ENCODE assay signal across 14 cellular contexts in the genomic region with DNA sequence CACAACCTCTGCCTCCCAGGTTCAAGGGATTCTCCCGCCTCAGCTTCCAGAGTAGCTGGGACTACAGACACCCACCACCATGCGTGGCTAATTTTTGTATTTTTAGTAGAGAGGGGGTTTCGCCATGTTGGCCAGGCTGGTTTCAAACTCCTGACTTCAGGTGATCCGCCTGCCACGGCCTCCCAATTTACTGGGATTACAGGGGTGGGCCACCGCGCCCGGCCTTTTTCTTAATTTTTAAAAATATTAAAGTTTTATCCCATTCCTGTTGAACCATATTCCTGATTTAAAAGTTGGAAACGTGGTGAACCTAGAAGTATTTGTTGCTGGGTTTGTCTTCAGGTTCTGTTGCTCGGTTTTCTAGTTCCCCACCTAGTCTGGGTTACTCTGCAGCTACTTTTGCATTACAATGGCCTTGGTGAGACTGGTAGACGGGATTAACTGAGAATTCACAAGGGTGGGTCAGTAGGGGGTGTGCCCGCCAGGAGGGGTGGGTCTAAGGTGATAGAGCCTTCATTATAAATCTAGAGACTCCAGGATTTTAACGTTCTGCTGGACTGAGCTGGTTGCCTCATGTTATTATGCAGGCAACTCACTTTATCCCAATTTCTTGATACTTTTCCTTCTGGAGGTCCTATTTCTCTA. TPM values are rescaled to one million over a fixed set of nuclear protein-coding genes. Genes with fewer than 3 reads are reported as not detected.
A peak's percentile ranks its signal among the peaks of the same experiment; 100 is the strongest.
DNase-seq lines count a peak whose midpoint lies in the region; ATAC-seq, FAIRE-seq and TF ChIP-seq lines count a peak whose summit lies in the region.
"Not testable (repeated sequence)": the region's sequence is repeated elsewhere in the genome, so short reads cannot be mapped to it uniquely, and the experiment has no call there.
"Had no signal": no experiment of that assay in that cellular context is flagged by ENCODE, and none has a peak within 500 bp of the region (broad histone marks: within the 10 kb centered on the region; RNA-seq: fewer than 3 reads in every experiment).

A gene (plus strand): TSS at position 519 of the 645 bp plus-strand sequence. CDS start 213 bp downstream, outside the sequence.

- H3K4me1 Mint-ChIP-seq in WTC11, result peaks cover 71% of the 10 kb centered on the region
- H3K4me1 Mint-ChIP-seq in neural progenitor cell, result peaks cover 15% of the 10 kb centered on the region

- H3K4me2 ChIP-seq in H1 (ENCODE audit: insufficient read depth in 1 of 2, low read depth in 2 of 2, low read length in 2 of 2), result peak within 1 kb of the TSS; percentile 72 to 83
- peak within 1 kb of the TSS; percentile 70 for H3K4me2 ChIP-seq in neural progenitor cell

- not testable (repeated sequence) for H2AFZ ChIP-seq in H1 (ENCODE audit: low read length); neural progenitor cell (replicated peaks)

- H3K79me1 ChIP-seq in H1 (ENCODE audit: low read depth, low read length), result not testable (repeated sequence)

- H3K4me1 ChIP-seq in ES-I3 (ENCODE audit: insufficient read depth, low read length), result peaks cover 27% of the 10 kb centered on the region
- H3K4me1 ChIP-seq in HUES48 (ENCODE audit: control insufficient read depth, insufficient read depth, low read length), result peaks cover 37% of the 10 kb centered on the region
- peaks cover 10 to 21% (median 14%) of the 10 kb centered on the region in 4 experiments for H3K4me1 ChIP-seq in H1 (replicated peaks in 1 of 4; ENCODE audit: control insufficient read depth in 3 of 4, insufficient read depth in 4 of 4, low read length in 3 of 4)
- peaks cover 15% of the 10 kb centered on the region for H3K4me1 ChIP-seq in neural progenitor cell
- not testable (repeated sequence) for H3K4me1 ChIP-seq in vagina

- peaks cover 15 to 52% of the 10 kb centered on the region in 2 experiments for H3K79me2 ChIP-seq in H1 (ENCODE audit: control insufficient read depth in 1 of 2, insufficient read depth in 2 of 2, low read length in 2 of 2)
- H3K79me2 ChIP-seq in neural progenitor cell (ENCODE audit: low read depth), result not testable (repeated sequence)

- POLR2A ChIA-PET in WTC11 (lab: Charles Lee), result interaction anchor here (0.7 to 1.9 kb wide), 5 partner anchors 9 to 185 kb away, joined by 3 to 5 read pairs (median 4); no protein-coding TSS in a partner anchor
- POLR2A ChIA-PET in H1 (lab: Charles Lee; ENCODE audit: partially characterized antibody), result interaction anchor here (1.1 to 3.8 kb wide), 6 partner anchors 9 to 74 kb away, joined by 3 to 25 read pairs (median 9); no protein-coding TSS in a partner anchor

- H3K9me3 Mint-ChIP-seq in WTC11, neural progenitor cell: not testable (repeated sequence)

- not testable (repeated sequence) for TF ChIP-seq POLR2A in H1 (IDR thresholded peaks at IDR 0.05; ENCODE audit: control extremely low read depth in 1 of 2, low read depth in 2 of 2, low read length in 2 of 2); vagina (IDR thresholded peaks at IDR 0.05)

- intact Hi-C loops in vagina (cut with DNase I), result not testable (repeated sequence)

- H2BK15ac ChIP-seq in H1 (ENCODE audit: low read length), result not testable (repeated sequence)

- H3K56ac ChIP-seq in H1 (replicated peaks; ENCODE audit: insufficient read length, low read depth, low read length), result peak within 1 kb of the TSS; percentile 61

- ATAC-seq in WTC11, result peak; percentile 80

- H2BK120ac ChIP-seq in H1 (replicated peaks; ENCODE audit: low read depth, low read length), result peak within 1 kb of the TSS; percentile 96

- TF ChIP-seq RAD21 in H1 (IDR thresholded peaks at IDR 0.05 in 1 of 2, conservative IDR thresholded peaks at IDR 0.05 in 1 of 2; ENCODE audit: low read depth in 2 of 2, low read length in 2 of 2), result not testable (repeated sequence)

- CTCF ChIA-PET in WTC11 (lab: Charles Lee), result interaction anchor here (0.6 to 1.2 kb wide), 5 partner anchors 17 to 110 kb away, joined by 3 to 5 read pairs (median 4); a partner anchor contains a TSS
- CTCF ChIA-PET in H1 (lab: Charles Lee; ENCODE audit: partially characterized antibody), result interaction anchor here (0.7 to 2.7 kb wide), 5 partner anchors 10 to 70 kb away, joined by 3 to 9 read pairs (median 3); no protein-coding TSS in a partner anchor

- peak within 1 kb of the TSS; percentile 72 for H3K18ac ChIP-seq in H1 (ENCODE audit: extremely low read depth, low read length)

- H3K36me3 Mint-ChIP-seq in WTC11, result peaks cover 39% of the 10 kb centered on the region
- H3K36me3 Mint-ChIP-seq in neural progenitor cell, result not testable (repeated sequence)

- peak within 1 kb of the TSS; percentile 78 for H3K4me3 ChIP-seq in HUES48 (ENCODE audit: low read depth, low read length)
- H3K4me3 ChIP-seq in H1 (ENCODE audit: extremely low read depth in 1 of 4, insufficient read depth in 2 of 4, low read depth in 3 of 4, low read length in 4 of 4), result peak within 1 kb of the TSS; percentile 57 to 84 (median 66)
- peak within 1 kb of the TSS; percentile 76 for H3K4me3 ChIP-seq in iPS-11a (ENCODE audit: low read depth, low read length)
- H3K4me3 ChIP-seq in neural progenitor cell, result peak within 1 kb of the TSS; percentile 20
- H3K4me3 ChIP-seq in vagina, result not testable (repeated sequence)

- H3K36me3 ChIP-seq in ES-I3 (ENCODE audit: insufficient read depth, low read length), result peaks cover 20% of the 10 kb centered on the region
- H3K36me3 ChIP-seq in HUES48 (ENCODE audit: control insufficient read depth, insufficient read depth, low read length), result peaks cover 27% of the 10 kb centered on the region
- H3K36me3 ChIP-seq in H1 (ENCODE audit: control insufficient read depth in 2 of 4, insufficient read depth in 4 of 4, low read length in 3 of 4), result peaks cover 5 to 26% (median 13%) of the 10 kb centered on the region in 4 experiments; a peak in 7 of 8 replicates
- not testable (repeated sequence) for H3K36me3 ChIP-seq in neural progenitor cell, vagina

- H3K27ac Mint-ChIP-seq in WTC11, result peak within 1 kb of the TSS; percentile 98
- H3K27ac Mint-ChIP-seq in neural progenitor cell, result not testable (repeated sequence)

- H4K8ac ChIP-seq in H1 (ENCODE audit: extremely low read depth, insufficient read depth, low read length), result not testable (repeated sequence)

- peak within 1 kb of the TSS; percentile 87 for H3K9ac ChIP-seq in ES-I3 (ENCODE audit: low read depth, low read length)
- peak within 1 kb of the TSS; percentile 62 for H3K9ac ChIP-seq in HUES48 (ENCODE audit: low read depth, low read length)
- H3K9ac ChIP-seq in H1 (replicated peaks in 1 of 4; ENCODE audit: extremely low read depth in 1 of 4, low read depth in 3 of 4, low read length in 3 of 4), result peak within 1 kb of the TSS in 1 of 4 experiments; percentile 76; a peak in 2 of 7 replicates
- not testable (repeated sequence) for H3K9ac ChIP-seq in neural progenitor cell

- peak within 1 kb of the TSS; percentile 66; the same call in 1 of the 2 replicates for H2AK5ac ChIP-seq in H1 (ENCODE audit: low read depth, low read length)

- H2BK12ac ChIP-seq in H1 (ENCODE audit: low read depth, low read length), result peak within 1 kb of the TSS; percentile 32; the same call in 1 of the 2 replicates

- H4K91ac ChIP-seq in H1 (replicated peaks; ENCODE audit: insufficient read length, low read length), result peak within 1 kb of the TSS; percentile 96

- WGBS in H1 (ENCODE audit: extremely low coverage in 1 of 2, insufficient coverage in 1 of 2, insufficient read length in 1 of 2, insufficient replicate concordance in 2 of 2, low coverage in 1 of 2, low lambda C conversion rate in 2 of 2, missing lambda C conversion rate in 1 of 2), 2 experiments, result 17% methylated on average over 13 of the region's 13 CpGs; no CpG with 5 or more reads in 1 of the 2 experiments

- H3K23me2 ChIP-seq in H1 (ENCODE audit: low read depth, low read length), result not testable (repeated sequence)

- not testable (repeated sequence) for H3K9me3 ChIP-seq in ES-I3 (ENCODE audit: control insufficient read depth, insufficient read depth, low read length); HUES48 (ENCODE audit: control insufficient read depth, insufficient read depth, low read length); H1 (ENCODE audit: insufficient read depth in 2 of 2, low read depth in 1 of 2, low read length in 1 of 2); neural progenitor cell (ENCODE audit: low read depth); vagina

- not testable (repeated sequence) for H4K20me1 ChIP-seq in H1 (replicated peaks in 1 of 2; ENCODE audit: control insufficient read depth in 1 of 2, insufficient read depth in 2 of 2, low read length in 2 of 2); neural progenitor cell (ENCODE audit: low read depth)

- peaks cover 16% of the 10 kb centered on the region for H3F3A ChIP-seq in neural progenitor cell (ENCODE audit: low read depth)

- not testable (repeated sequence) for H3K23ac ChIP-seq in H1 (ENCODE audit: insufficient read length)

- H2BK5ac ChIP-seq in H1 (ENCODE audit: low read depth, low read length), result peak within 1 kb of the TSS; percentile 86; the same call in 1 of the 2 replicates

- not testable (repeated sequence) for TF ChIP-seq CTCF in WTC11 (IDR thresholded peaks at IDR 0.05); H1 (IDR thresholded peaks at IDR 0.05; ENCODE audit: control extremely low read depth in 1 of 3, insufficient read depth in 1 of 3, low read depth in 1 of 3, low read length in 3 of 3); neural progenitor cell (IDR thresholded peaks at IDR 0.05); vagina (IDR thresholded peaks at IDR 0.05)

- H3K27me3 Mint-ChIP-seq in WTC11 (ENCODE audit: low read depth); neural progenitor cell (ENCODE audit: insufficient read depth, low read depth): not testable (repeated sequence)

- H3K27me3 ChIP-seq in HUES48 (ENCODE audit: control insufficient read depth, insufficient read depth, low read length); H1 (replicated peaks in 1 of 4; ENCODE audit: control insufficient read depth in 3 of 4, extremely low read depth in 1 of 4, insufficient read depth in 3 of 4, low read length in 3 of 4); vagina: not testable (repeated sequence)
- peaks cover 39% of the 10 kb centered on the region for H3K27me3 ChIP-seq in neural progenitor cell

- DNase-seq in WTC11 (ENCODE audit: low spot score) (peak; percentile 73), H1 (ENCODE audit: low read depth in 1 of 2, low spot score in 2 of 2) (peak in 1 of 2 experiments; percentile 29), iPS-NIHi11 (ENCODE audit: low spot score) (peak; percentile 39), neural progenitor cell (ENCODE audit: low spot score) (peak; percentile 13)
- not testable (repeated sequence) for DNase-seq in vagina (ENCODE audit: extremely low spot score in 2 of 2)

- H4K5ac ChIP-seq in H1 (ENCODE audit: insufficient read length, low read depth, low read length), result peak within 1 kb of the TSS; percentile 35

- H3K27ac ChIP-seq in HUES48 (ENCODE audit: low read depth, low read length) (peak within 1 kb of the TSS; percentile 91), H1 (ENCODE audit: low read depth, low read length) (peak within 1 kb of the TSS; percentile 20; the same call in 1 of the 2 replicates)
- not testable (repeated sequence) for H3K27ac ChIP-seq in neural progenitor cell, vagina

- H3K14ac ChIP-seq in H1 (ENCODE audit: insufficient read length), result not testable (repeated sequence)

- peak; percentile 100 for FAIRE-seq in H1 (lab: Jason Lieb, UNC)

- not testable (repeated sequence) for TF ChIP-seq EP300 in H1 (IDR thresholded peaks at IDR 0.05; ENCODE audit: borderline replicate concordance in 1 of 2, low read depth in 2 of 2, low read length in 2 of 2)

- H3K4ac ChIP-seq in H1 (replicated peaks; ENCODE audit: insufficient read length, low read depth, low read length), result peak within 1 kb of the TSS; percentile 61

- peak within 1 kb of the TSS; percentile 91 for H3K4me3 Mint-ChIP-seq in WTC11
- H3K4me3 Mint-ChIP-seq in neural progenitor cell, result not testable (repeated sequence)

- H2BK20ac ChIP-seq in H1 (ENCODE audit: low read length), result not testable (repeated sequence)

RNA-seq across cellular contexts. Expression of the gene that starts here (rescaled TPM):
- 330 to 387 TPM (median 352 TPM) in 3 replicates for total RNA-seq in WTC11 (2021)
- 229 and 231 TPM in 2 replicates for total RNA-seq in H1 (2021; fragmentation: NEBNext Ultra II Directional; extraction: Animal tissue kit (Norgen Biotek cat#: 25700))
- polyA plus RNA-seq in H1 (2011; rRNA removed), result 31.1 and 53.7 TPM in 2 replicates
- polyA plus RNA-seq in H1 (2011; cell fraction: cytosol; rRNA removed), result 55.4 TPM
- 19.7 TPM for polyA plus RNA-seq in H1 (2011; cell fraction: nucleus; rRNA removed)
- polyA plus RNA-seq in H1 (2012, experiment 1 of 2), result 45.6 to 90.4 TPM (median 54.8 TPM) in 4 replicates
- polyA plus RNA-seq in H1 (2012, experiment 2 of 2), result 18.9 TPM
- polyA plus RNA-seq in H1 (2013, experiment 1 of 2), result 112 TPM
- 114 TPM for polyA plus RNA-seq in H1 (2013, experiment 2 of 2)
- polyA minus RNA-seq in H1 (2011; rRNA and poly(A)+ RNA removed), result 131 and 157 TPM in 2 replicates
- polyA minus RNA-seq in H1 (2011; cell fraction: cytosol; rRNA and poly(A)+ RNA removed), result 44.8 TPM
- 50.6 TPM for polyA minus RNA-seq in H1 (2011; cell fraction: nucleus; rRNA and poly(A)+ RNA removed)
- not detected in 2 replicates for total RNA-seq in neural progenitor cell (ENCODE audit: low replicate concordance)
- 13.3 TPM for total RNA-seq in vagina
- total RNA-seq: A673; CD4-positive, CD25-positive, alpha-beta regulatory T cell; G401; HT-29; IMR-90 had no signal
- polyA plus RNA-seq: CD4-positive, CD25-positive, alpha-beta regulatory T cell; GM12878; IMR-90 had no signal

Comparison
In these comparisons a context has a peak if more than half of its experiments do, and no peak if none do; other contexts are left out.
1. RNA of the gene that starts here (total RNA-seq): 330 to 387 TPM in WTC11 and 229 to 231 TPM in H1; 13.3 TPM in vagina (single experiment) and not detected in neural progenitor cell; every median in the first group is over 10 times any median in the second.
2. Peak in DNase-seq, H3K4me3 ChIP-seq and H3K4me2 ChIP-seq in neural progenitor cell; RNA of the gene not detected or under 1 TPM.